Comparison of ENCODE assay signal across 11 cellular contexts in genomic region chr5:32462618-32463017, GRCh38. TPM values are rescaled to one million over a fixed set of nuclear protein-coding genes. Genes with fewer than 3 reads are reported as not detected.
A peak's percentile ranks its signal among the peaks of the same experiment; 100 is the strongest.
DNase-seq lines count a peak whose midpoint lies in the region; ATAC-seq and TF ChIP-seq lines count a peak whose summit lies in the region.
"Had no signal": no experiment of that assay in that cellular context is flagged by ENCODE, and none has a peak within 500 bp of the region (broad histone marks: within the 10 kb centered on the region; RNA-seq: fewer than 3 reads in every experiment).

No MANE protein-coding gene starts in this region.

- no peak overlapping the region for H3K4me3 Mint-ChIP-seq in activated CD8-positive, alpha-beta T cell treated with anti-CD3 and anti-CD28 coated beads for 36 hours
- no peak overlapping the region for H3K4me3 Mint-ChIP-seq in activated CD8-positive, alpha-beta T cell treated with anti-CD3 and anti-CD28 coated beads, Interleukin-2, amount 10 ng/mL, durations not matched to agents 7 days and 5 days
- no peak overlapping the region for H3K4me3 Mint-ChIP-seq in CD8-positive, alpha-beta T cell

- H3K14ac ChIP-seq in neuronal stem cell (ENCODE audit: low read length) = no peak overlapping the region

- H3K18ac ChIP-seq in neuronal stem cell (ENCODE audit: low read length) = no peak overlapping the region

- H3K36me3 ChIP-seq in neuronal stem cell (replicated peaks in 1 of 2; ENCODE audit: control insufficient read depth in 2 of 2, insufficient read depth in 2 of 2, low read length in 2 of 2) (no peaks in the 10 kb centered on the region), heart left ventricle (no peaks in the 10 kb centered on the region)
- no peaks in the 10 kb centered on the region for H3K36me3 ChIP-seq in CD8-positive, alpha-beta T cell (ENCODE audit: insufficient read depth, low read length)
- H3K36me3 ChIP-seq: tibial artery had no signal

- H3K27ac ChIP-seq in neuronal stem cell (replicated peaks; ENCODE audit: low read length) = no peak overlapping the region
- no peak overlapping the region for H3K27ac ChIP-seq in CD8-positive, alpha-beta T cell (ENCODE audit: low read depth, low read length)
- H3K27ac ChIP-seq in heart left ventricle = no peak overlapping the region
- H3K27ac ChIP-seq: tibial artery, VCaP had no signal

- no peak overlapping the region for H4K91ac ChIP-seq in neuronal stem cell (ENCODE audit: low read depth, low read length, poor library complexity)

- intact Hi-C loops in activated CD8-positive, alpha-beta T cell treated with anti-CD3 and anti-CD28 coated beads for 36 hours (cut with micrococcal nuclease) = no loop called here
- intact Hi-C loops in CD8-positive, alpha-beta T cell (cut with DNase I, micrococcal nuclease) = no loop called here
- intact Hi-C loops in heart left ventricle (cut with DNase I) = no loop called here

- ATAC-seq in activated CD8-positive, alpha-beta T cell treated with anti-CD3 and anti-CD28 coated beads for 36 hours = peak; percentile 99
- ATAC-seq in activated CD8-positive, alpha-beta T cell treated with anti-CD3 and anti-CD28 coated beads, Interleukin-2, amount 10 ng/mL, durations not matched to agents 7 days and 5 days = no peak
- no peak for ATAC-seq in CD8-positive, alpha-beta T cell
- no peak for ATAC-seq in heart left ventricle

- H2BK120ac ChIP-seq in neuronal stem cell (ENCODE audit: low read depth, low read length) = no peak overlapping the region

- H3K4me2 ChIP-seq in neuronal stem cell (ENCODE audit: insufficient read depth, low read length, poor library complexity, severe bottlenecking) = no peak overlapping the region

- no peak overlapping the region for H3K4me3 ChIP-seq in neuronal stem cell (ENCODE audit: low read length in 2 of 2)
- no peak overlapping the region for H3K4me3 ChIP-seq in CD8-positive, alpha-beta T cell (ENCODE audit: low read depth, low read length)
- no peak overlapping the region for H3K4me3 ChIP-seq in heart left ventricle
- H3K4me3 ChIP-seq: tibial artery had no signal

- no peak overlapping the region for H2BK15ac ChIP-seq in neuronal stem cell (ENCODE audit: low read length)

- CTCF ChIA-PET in activated CD8-positive, alpha-beta T cell treated with anti-CD3 and anti-CD28 coated beads for 36 hours (lab: Charles Lee) = interaction anchor here (0.7 to 1.9 kb wide), 3 partner anchors 10 to 127 kb away, joined by 3 to 8 read pairs (median 3); no protein-coding TSS in a partner anchor
- CTCF ChIA-PET in activated CD8-positive, alpha-beta T cell treated with anti-CD3 and anti-CD28 coated beads, Interleukin-2, amount 10 ng/mL, durations not matched to agents 7 days and 5 days (lab: Charles Lee) = interaction anchor here (0.9 to 2.1 kb wide), 3 partner anchors 27 to 230 kb away, joined by 3 to 10 read pairs (median 8); no protein-coding TSS in a partner anchor
- CTCF ChIA-PET in CD8-positive, alpha-beta T cell (lab: Charles Lee) = no interaction called here

- POLR2A ChIA-PET in activated CD8-positive, alpha-beta T cell treated with anti-CD3 and anti-CD28 coated beads for 36 hours (lab: Charles Lee) = no interaction called here
- POLR2A ChIA-PET in activated CD8-positive, alpha-beta T cell treated with anti-CD3 and anti-CD28 coated beads, Interleukin-2, amount 10 ng/mL, durations not matched to agents 7 days and 5 days (lab: Charles Lee) = no interaction called here
- POLR2A ChIA-PET in CD8-positive, alpha-beta T cell (lab: Charles Lee) = interaction anchor here (1.0 kb wide), 1 partner anchor 16 kb away, joined by 3 read pairs; no protein-coding TSS in a partner anchor

- H3K4me1 Mint-ChIP-seq in activated CD8-positive, alpha-beta T cell treated with anti-CD3 and anti-CD28 coated beads for 36 hours (ENCODE audit: low read depth) = peaks cover 13% of the 10 kb centered on the region
- H3K4me1 Mint-ChIP-seq in activated CD8-positive, alpha-beta T cell treated with anti-CD3 and anti-CD28 coated beads, Interleukin-2, amount 10 ng/mL, durations not matched to agents 7 days and 5 days (ENCODE audit: low read depth) = peaks cover 2% of the 10 kb centered on the region
- H3K4me1 Mint-ChIP-seq in CD8-positive, alpha-beta T cell (ENCODE audit: low read depth) = peaks cover 2% of the 10 kb centered on the region

- peak overlapping the region; percentile 91 for H3K27ac Mint-ChIP-seq in activated CD8-positive, alpha-beta T cell treated with anti-CD3 and anti-CD28 coated beads for 36 hours
- H3K27ac Mint-ChIP-seq in activated CD8-positive, alpha-beta T cell treated with anti-CD3 and anti-CD28 coated beads, Interleukin-2, amount 10 ng/mL, durations not matched to agents 7 days and 5 days = no peak overlapping the region
- no peak overlapping the region for H3K27ac Mint-ChIP-seq in CD8-positive, alpha-beta T cell

- TF ChIP-seq CTCF in activated CD8-positive, alpha-beta T cell treated with anti-CD3 and anti-CD28 coated beads for 36 hours (IDR thresholded peaks at IDR 0.05) = no peak
- no peak for TF ChIP-seq CTCF in CD8-positive, alpha-beta T cell (IDR thresholded peaks at IDR 0.05)
- no peak for TF ChIP-seq CTCF in heart left ventricle (IDR thresholded peaks at IDR 0.05)

- no peak for TF ChIP-seq POLR2A in heart left ventricle (IDR thresholded peaks at IDR 0.05)

- H3K36me3 Mint-ChIP-seq in activated CD8-positive, alpha-beta T cell treated with anti-CD3 and anti-CD28 coated beads for 36 hours (ENCODE audit: low read depth) = no peaks in the 10 kb centered on the region
- no peaks in the 10 kb centered on the region for H3K36me3 Mint-ChIP-seq in activated CD8-positive, alpha-beta T cell treated with anti-CD3 and anti-CD28 coated beads, Interleukin-2, amount 10 ng/mL, durations not matched to agents 7 days and 5 days (ENCODE audit: low read depth)
- H3K36me3 Mint-ChIP-seq in CD8-positive, alpha-beta T cell = no peaks in the 10 kb centered on the region

- H3K27me3 Mint-ChIP-seq in activated CD8-positive, alpha-beta T cell treated with anti-CD3 and anti-CD28 coated beads for 36 hours = peaks cover 1% of the 10 kb centered on the region
- peaks cover 4% of the 10 kb centered on the region for H3K27me3 Mint-ChIP-seq in activated CD8-positive, alpha-beta T cell treated with anti-CD3 and anti-CD28 coated beads, Interleukin-2, amount 10 ng/mL, durations not matched to agents 7 days and 5 days (ENCODE audit: low read depth)
- H3K27me3 Mint-ChIP-seq in CD8-positive, alpha-beta T cell (ENCODE audit: low read depth) = no peaks in the 10 kb centered on the region

- no peak overlapping the region for H3K4ac ChIP-seq in neuronal stem cell (ENCODE audit: low read length)

- peak; percentile 74 for DNase-seq in activated CD8-positive, alpha-beta T cell treated with anti-CD3 and anti-CD28 coated beads for 36 hours
- DNase-seq in activated CD8-positive, alpha-beta T cell treated with anti-CD3 and anti-CD28 coated beads, Interleukin-2, amount 10 ng/mL, durations not matched to agents 7 days and 5 days = no peak
- DNase-seq in activated CD4-positive, alpha-beta T cell treated with anti-CD3 and anti-CD28 coated beads, Interleukin-2, amount 50 U/mL, for 48 hours = peak; percentile 57 to 66
- DNase-seq in hepatic stellate cell (ENCODE audit: low spot score) (peak; percentile 50), neuronal stem cell (ENCODE audit: low spot score) (no peak), heart left ventricle (no peak)
- peak; percentile 33 to 44 for DNase-seq in stimulated activated CD8-positive, alpha-beta memory T cell treated with anti-CD3 and anti-CD28 coated beads, Interleukin-7, amount 100 ng/mL, for 4 hours (ENCODE audit: low read depth in 2 of 2)
- no peak for DNase-seq in CD8-positive, alpha-beta T cell
- DNase-seq: NCI-H446 treated with DMSO at 0.1 percent for 48 hours, tibial artery had no signal

- H2AFZ ChIP-seq in neuronal stem cell (ENCODE audit: low read length) = no peak overlapping the region

- no peak overlapping the region for H2AK5ac ChIP-seq in neuronal stem cell (ENCODE audit: low read depth, low read length)

- H4K8ac ChIP-seq in neuronal stem cell (ENCODE audit: low read depth, low read length) = no peak overlapping the region

- H3K9ac ChIP-seq in neuronal stem cell (ENCODE audit: low read depth, low read length, poor library complexity) = no peak overlapping the region

- H3K27me3 ChIP-seq in neuronal stem cell (ENCODE audit: control insufficient read depth in 3 of 3, insufficient read depth in 3 of 3, low read depth in 1 of 3, low read length in 3 of 3) (peaks cover 0 to 20% (median 0%) of the 10 kb centered on the region in 3 experiments), heart left ventricle (no peaks in the 10 kb centered on the region)
- no peaks in the 10 kb centered on the region for H3K27me3 ChIP-seq in CD8-positive, alpha-beta T cell (ENCODE audit: insufficient read depth, low read length)
- H3K27me3 ChIP-seq: tibial artery had no signal

- no peaks in the 10 kb centered on the region for H3K9me3 Mint-ChIP-seq in activated CD8-positive, alpha-beta T cell treated with anti-CD3 and anti-CD28 coated beads for 36 hours
- no peaks in the 10 kb centered on the region for H3K9me3 Mint-ChIP-seq in activated CD8-positive, alpha-beta T cell treated with anti-CD3 and anti-CD28 coated beads, Interleukin-2, amount 10 ng/mL, durations not matched to agents 7 days and 5 days (ENCODE audit: insufficient read depth)
- no peaks in the 10 kb centered on the region for H3K9me3 Mint-ChIP-seq in CD8-positive, alpha-beta T cell

- no CpG with 5 or more reads among the region's 1 CpG for WGBS in neuronal stem cell (ENCODE audit: extremely low coverage in 2 of 2, insufficient read length in 2 of 2, insufficient replicate concordance in 1 of 2), 2 donors
- 26 to 88% (median 37%) methylated on average over 1 of the region's 1 CpG for WGBS in heart left ventricle, 4 donors

- no peak overlapping the region for H3K23ac ChIP-seq in neuronal stem cell (ENCODE audit: low read depth, low read length, poor library complexity)

- H3K4me1 ChIP-seq in neuronal stem cell (ENCODE audit: control insufficient read depth in 2 of 2, insufficient read depth in 1 of 2, low read depth in 1 of 2, low read length in 2 of 2) = no peaks in the 10 kb centered on the region
- H3K4me1 ChIP-seq in CD8-positive, alpha-beta T cell (ENCODE audit: insufficient read depth, low read length) = no peaks in the 10 kb centered on the region
- no peaks in the 10 kb centered on the region for H3K4me1 ChIP-seq in heart left ventricle
- H3K4me1 ChIP-seq: tibial artery had no signal

- H3K79me1 ChIP-seq in neuronal stem cell (ENCODE audit: low read depth, low read length) = no peaks in the 10 kb centered on the region

- no peak overlapping the region for H2BK5ac ChIP-seq in neuronal stem cell (ENCODE audit: low read length)

- H3K9me3 ChIP-seq in neuronal stem cell (replicated peaks in 1 of 2; ENCODE audit: control insufficient read depth in 2 of 2, insufficient read depth in 1 of 2, low read depth in 1 of 2, low read length in 2 of 2) = peaks cover 0 to 1% of the 10 kb centered on the region in 2 donors
- no peaks in the 10 kb centered on the region for H3K9me3 ChIP-seq in CD8-positive, alpha-beta T cell (ENCODE audit: low read length)
- no peaks in the 10 kb centered on the region for H3K9me3 ChIP-seq in heart left ventricle
- H3K9me3 ChIP-seq: tibial artery had no signal

- no peak overlapping the region for H2BK12ac ChIP-seq in neuronal stem cell (ENCODE audit: low read length)

RNA-seq across cellular contexts. Expression of gene ZFR, which starts 18.1 kb away (rescaled TPM):
- 10 to 100 TPM; 56.8 to 59.2 TPM for total RNA-seq in activated CD8-positive, alpha-beta T cell treated with anti-CD3 and anti-CD28 coated beads for 36 hours
- total RNA-seq in activated CD8-positive, alpha-beta T cell treated with anti-CD3 and anti-CD28 coated beads, Interleukin-2, amount 10 ng/mL, durations not matched to agents 7 days and 5 days = 10 to 100 TPM; 46.3 to 48.7 TPM
- 66.1 TPM for polyA plus RNA-seq in neuronal stem cell (2013, experiment 1 of 2)
- polyA plus RNA-seq in neuronal stem cell (2013, experiment 2 of 2) = 66.4 TPM
- 10 to 100 TPM; 54.0 to 62.9 TPM for total RNA-seq in CD8-positive, alpha-beta T cell
- total RNA-seq in heart left ventricle = 10 to 100 TPM; 53.7 to 79.9 (median 63.8) TPM
- polyA plus RNA-seq in heart left ventricle = 10 to 100 TPM; 18.2 to 53.6 TPM

Comparison
In these comparisons a context has a peak if more than half of its experiments do, and no peak if none do; other contexts are left out.
1. DNase-seq: peak in activated CD8-positive, alpha-beta T cell treated with anti-CD3 and anti-CD28 coated beads for 36 hours (single experiment), activated CD4-positive, alpha-beta T cell treated with anti-CD3 and anti-CD28 coated beads, Interleukin-2, amount 50 U/mL, for 48 hours (2 of 2), hepatic stellate cell (single experiment) and stimulated activated CD8-positive, alpha-beta memory T cell treated with anti-CD3 and anti-CD28 coated beads, Interleukin-7, amount 100 ng/mL, for 4 hours (2 of 2); none in activated CD8-positive, alpha-beta T cell treated with anti-CD3 and anti-CD28 coated beads, Interleukin-2, amount 10 ng/mL, durations not matched to agents 7 days and 5 days (single experiment), neuronal stem cell (single experiment), CD8-positive, alpha-beta T cell (0 of 7) and heart left ventricle (0 of 5).